ENCODE assay signal across 9 cellular contexts in genomic region chr10:4962876-4963795, GRCh38. TPM values are rescaled to one million over a fixed set of nuclear protein-coding genes. Genes with fewer than 3 reads are reported as not detected.
DNase-seq lines count a peak whose midpoint lies in the region; ATAC-seq, FAIRE-seq and TF ChIP-seq lines count a peak whose summit lies in the region.
"Not testable (repeated sequence)": the region's sequence is repeated elsewhere in the genome, so short reads cannot be mapped to it uniquely, and the experiment has no call there.
"Had no signal": no experiment of that assay in that cellular context is flagged by ENCODE, and none has a peak within 500 bp of the region (broad histone marks: within the 10 kb centered on the region; RNA-seq: fewer than 3 reads in every experiment).

Gene AKR1C1 (plus strand): TSS chr10:4963415. CDS start chr10:4963445, 30 bp downstream.

- not testable (repeated sequence) for H3K9me3 ChIP-seq in endocrine pancreas (ENCODE audit: control insufficient read depth, low read length); cardiac muscle cell (ENCODE audit: low read depth); lung (ENCODE audit: control insufficient read depth in 2 of 2, insufficient read depth in 1 of 2, low read length in 1 of 2); upper lobe of left lung

- DNase-seq in D721Med (ENCODE audit: insufficient read length, low spot score); lung (ENCODE audit: low spot score); upper lobe of left lung: not testable (repeated sequence)
- peak; percentile 80 for DNase-seq in NCI-H460 (ENCODE audit: extremely low read depth, low read depth)
- peak; percentile 43 for DNase-seq in amniotic epithelial cell (ENCODE audit: low read depth)
- DNase-seq in cardiac muscle cell (ENCODE audit: low read depth in 1 of 2, low spot score in 1 of 2) = peak in 1 of 2 donors; percentile 41
- peak; percentile 57 for DNase-seq in retina

- TF ChIP-seq CTCF in D721Med (IDR thresholded peaks at IDR 0.05; ENCODE audit: insufficient read depth, missing control alignments); cardiac muscle cell (IDR thresholded peaks at IDR 0.05; ENCODE audit: low read depth, low read length); lung (IDR thresholded peaks at IDR 0.05; ENCODE audit: control extremely low read depth, extremely low read depth); upper lobe of left lung (IDR thresholded peaks at IDR 0.05): not testable (repeated sequence)

- not testable (repeated sequence) for H3K36me3 ChIP-seq in endocrine pancreas (ENCODE audit: control insufficient read depth, insufficient read depth, low read length); cardiac muscle cell; lung (ENCODE audit: control insufficient read depth in 2 of 2, insufficient read depth in 2 of 2, low read length in 2 of 2); upper lobe of left lung

- FAIRE-seq in D721Med (lab: Jason Lieb, UNC) = peak; percentile 25

- TF ChIP-seq POLR2A in upper lobe of left lung (IDR thresholded peaks at IDR 0.05) = peak in 1 of 4 donors; percentile 51

- ATAC-seq in lung (ENCODE audit: insufficient read depth, low FRiP score) (peak; percentile 94), upper lobe of left lung (ENCODE audit: low FRiP score in 2 of 2) (peak; percentile 91 to 97)

- H3K4me3 ChIP-seq in endocrine pancreas (ENCODE audit: control insufficient read depth, insufficient read depth, low read length) = peak within 1 kb of the TSS; percentile 10
- H3K4me3 ChIP-seq in cardiac muscle cell, lung: not testable (repeated sequence)
- H3K4me3 ChIP-seq in upper lobe of left lung = peak within 1 kb of the TSS in 3 of 4 donors; percentile 21 to 38 (median 36)

- H3K27me3 ChIP-seq in endocrine pancreas (ENCODE audit: control insufficient read depth, insufficient read depth, low read length); cardiac muscle cell; lung (ENCODE audit: control insufficient read depth, insufficient read depth); upper lobe of left lung: not testable (repeated sequence)

- WGBS in lung, 2 donors = 58 to 71% methylated on average over 6 of the region's 7 CpGs
- WGBS in upper lobe of left lung, 2 donors = 43 to 60% methylated on average over 6 of the region's 7 CpGs

- TF ChIP-seq EP300 in upper lobe of left lung (IDR thresholded peaks at IDR 0.05) = not testable (repeated sequence)

- not testable (repeated sequence) for H3K4me1 ChIP-seq in endocrine pancreas (ENCODE audit: control insufficient read depth, insufficient read depth, low read length); cardiac muscle cell (ENCODE audit: low read depth); lung (ENCODE audit: control insufficient read depth in 2 of 2, insufficient read depth in 2 of 2, low read length in 2 of 2); upper lobe of left lung

- not testable (repeated sequence) for H3K9ac ChIP-seq in endocrine pancreas (ENCODE audit: control insufficient read depth, insufficient read depth, low read length)

- not testable (repeated sequence) for H3K27ac ChIP-seq in cardiac muscle cell; lung (ENCODE audit: low read depth in 1 of 2, low read length in 1 of 2)
- peak within 1 kb of the TSS in 1 of 4 donors; percentile 32 for H3K27ac ChIP-seq in upper lobe of left lung

RNA-seq across cellular contexts. Expression of gene AKR1C1, which starts in this region (rescaled TPM):
- total RNA-seq in NCI-H460 (2014; rRNA removed; shearing (Covaris generic)) = 1,075 and 1,182 TPM in 2 replicates
- polyA plus RNA-seq in NCI-H460 (2014; cell fraction: nucleus; rRNA removed) = 895 and 1,099 TPM in 2 replicates
- total RNA-seq in cardiac muscle cell (5.5 and 22.5 TPM in 2 replicates), lung (10 to 100 TPM in 1 of 2 donors, 1 to 10 TPM in 1; 7.9 to 55.1 TPM), upper lobe of left lung (100 to 1,000 TPM in 1 of 6 donors, 10 to 100 TPM in 5; 38.2 to 103 (median 44.3) TPM)
- polyA plus RNA-seq in cardiac muscle cell (16.2 and 45.1 TPM in 2 replicates), lung (10 to 100 TPM; 36.9 to 53.5 TPM)
- total RNA-seq: B cell had no signal

Comparison
In these comparisons a context has a peak if more than half of its experiments do, and no peak if none do; other contexts are left out.
1. RNA of gene AKR1C1 (total RNA-seq): 1,075 to 1,182 TPM in NCI-H460; 7.9 to 55.1 TPM in lung, 38.2 to 103 TPM in upper lobe of left lung and 5.5 to 22.5 TPM in cardiac muscle cell; every median in the first group is over 10 times any median in the second.